ENCODE assay signal across 17 cellular contexts in the genomic region with DNA sequence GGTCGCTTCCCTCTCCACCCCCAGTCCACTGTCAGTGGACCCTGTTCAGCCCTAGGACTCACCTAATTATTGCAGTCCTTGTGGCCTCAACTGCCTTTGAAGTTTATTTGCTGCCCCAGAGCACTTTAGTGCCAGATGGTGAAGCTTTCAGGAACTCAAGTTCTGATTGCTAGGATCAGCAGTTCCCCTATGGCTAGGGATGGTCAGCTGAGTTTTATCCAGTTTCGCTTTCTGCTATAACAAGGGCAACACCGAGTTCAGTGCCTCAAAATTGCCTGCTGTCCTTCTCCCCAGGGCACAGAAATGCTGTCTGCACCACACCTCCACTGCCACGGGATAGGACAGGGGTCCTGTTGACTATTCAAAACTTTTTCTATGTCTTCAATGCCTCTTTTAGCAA.
DNase-seq lines count a peak whose midpoint lies in the region; ATAC-seq, FAIRE-seq and TF ChIP-seq lines count a peak whose summit lies in the region.
"Had no signal": no experiment of that assay in that cellular context is flagged by ENCODE, and none has a peak within 500 bp of the region (broad histone marks: within the 10 kb centered on the region; RNA-seq: fewer than 3 reads in every experiment).

No MANE protein-coding gene starts in this region.

- H3K9me3 ChIP-seq in right lobe of liver (no peaks in the 10 kb centered on the region), HepG2 (ENCODE audit: low read length) (peaks cover 14% of the 10 kb centered on the region), H1 (ENCODE audit: insufficient read depth in 2 of 2, low read depth in 1 of 2, low read length in 1 of 2) (peaks cover 11 to 13% of the 10 kb centered on the region in 2 experiments; a peak in 3 of 4 replicates)

- H2BK5ac ChIP-seq in H1 (ENCODE audit: low read depth, low read length) = no peak overlapping the region

- WGBS in right lobe of liver (ENCODE audit: insufficient coverage, low coverage, low lambda C conversion rate, missing lambda C conversion rate) = 80% methylated on average over 1 of the region's 4 CpGs
- 75% methylated on average over 1 of the region's 4 CpGs for WGBS in HepG2 (ENCODE audit: low lambda C conversion rate)
- 92% methylated on average over 4 of the region's 4 CpGs; no CpG with 5 or more reads in 1 of the 2 experiments for WGBS in H1 (ENCODE audit: extremely low coverage in 1 of 2, insufficient coverage in 1 of 2, insufficient read length in 1 of 2, insufficient replicate concordance in 2 of 2, low coverage in 1 of 2, low lambda C conversion rate in 2 of 2, missing lambda C conversion rate in 1 of 2), 2 experiments

- no peak overlapping the region for H3K9ac ChIP-seq in HepG2 (ENCODE audit: insufficient read depth, low read depth, low read length)
- H3K9ac ChIP-seq in H1 (replicated peaks in 1 of 4; ENCODE audit: extremely low read depth in 1 of 4, low read depth in 3 of 4, low read length in 3 of 4) = no peak overlapping the region
- H3K9ac ChIP-seq: BLaER1 had no signal

- peak overlapping the region; percentile 46; the same call in 1 of the 2 replicates for H4K8ac ChIP-seq in H1 (ENCODE audit: extremely low read depth, insufficient read depth, low read length)

- no peak overlapping the region for H2AFZ ChIP-seq in HepG2 (ENCODE audit: low read length)
- no peak overlapping the region for H2AFZ ChIP-seq in H1 (ENCODE audit: low read length)

- H3K4me2 ChIP-seq in HepG2 (ENCODE audit: low read depth, low read length) (no peak overlapping the region), H1 (ENCODE audit: insufficient read depth in 1 of 2, low read depth in 2 of 2, low read length in 2 of 2) (no peak overlapping the region)
- H3K4me2 ChIP-seq: BLaER1 had no signal

- no peak overlapping the region for H3K23ac ChIP-seq in H1 (ENCODE audit: insufficient read length)

- no peak overlapping the region for H3K4ac ChIP-seq in H1 (replicated peaks; ENCODE audit: insufficient read length, low read depth, low read length)

- H3K36me3 ChIP-seq in right lobe of liver (no peaks in the 10 kb centered on the region), HepG2 (replicated peaks in 1 of 2; ENCODE audit: control insufficient read depth in 1 of 2, insufficient read depth in 2 of 2, low read length in 2 of 2) (no peaks in the 10 kb centered on the region), H1 (ENCODE audit: control insufficient read depth in 2 of 4, insufficient read depth in 4 of 4, low read length in 3 of 4) (peaks cover 0 to 5% (median 0%) of the 10 kb centered on the region in 4 experiments; a peak in 2 of 8 replicates)
- H3K36me3 ChIP-seq: BLaER1 had no signal

- no peak overlapping the region for H2BK20ac ChIP-seq in H1 (ENCODE audit: low read length)

- H2BK15ac ChIP-seq in H1 (ENCODE audit: low read length) = no peak overlapping the region

- no peak overlapping the region for H2BK120ac ChIP-seq in H1 (replicated peaks; ENCODE audit: low read depth, low read length)

- no peaks in the 10 kb centered on the region for H3K4me1 ChIP-seq in right lobe of liver
- 0 out of 2 replicates have a peak, but pooled peaks cover 17% of the 10 kb centered on the region for H3K4me1 ChIP-seq in HepG2 (ENCODE audit: insufficient read depth, low read length)
- H3K4me1 ChIP-seq in H1 (replicated peaks in 1 of 4; ENCODE audit: control insufficient read depth in 3 of 4, insufficient read depth in 4 of 4, low read length in 3 of 4) = no peaks in the 10 kb centered on the region
- H3K4me1 ChIP-seq: BLaER1 had no signal

- no peak overlapping the region for H2BK12ac ChIP-seq in H1 (ENCODE audit: low read depth, low read length)

- H4K5ac ChIP-seq in H1 (ENCODE audit: insufficient read length, low read depth, low read length) = no peak overlapping the region

- no peak overlapping the region for H3K18ac ChIP-seq in H1 (ENCODE audit: extremely low read depth, low read length)

- CTCF ChIA-PET in HepG2 (lab: Yijun Ruan, JAX; ENCODE audit: low intra/inter-chr PET ratio, low total read pairs) = no interaction called here
- CTCF ChIA-PET in H1 (lab: Charles Lee; ENCODE audit: partially characterized antibody) = interaction anchor here (1.7 kb wide), 1 partner anchor 317 kb away, joined by 3 read pairs; no protein-coding TSS in a partner anchor

- H3K27me3 ChIP-seq in right lobe of liver (no peaks in the 10 kb centered on the region), HepG2 (ENCODE audit: control insufficient read depth in 1 of 2, insufficient read depth in 2 of 2, low read length in 2 of 2) (no peaks in the 10 kb centered on the region), H1 (replicated peaks in 1 of 4; ENCODE audit: control insufficient read depth in 3 of 4, extremely low read depth in 1 of 4, insufficient read depth in 3 of 4, low read length in 3 of 4) (no peaks in the 10 kb centered on the region)
- H3K27me3 ChIP-seq: BLaER1 had no signal

- TF ChIP-seq CTCF in right lobe of liver (IDR thresholded peaks at IDR 0.05) (no peak), HepG2 (CRISPR knock-in tag; IDR thresholded peaks at IDR 0.05) (no peak), H1 (IDR thresholded peaks at IDR 0.05; ENCODE audit: control extremely low read depth in 1 of 3, insufficient read depth in 1 of 3, low read depth in 1 of 3, low read length in 3 of 3) (no peak)

- H3K79me2 ChIP-seq in HepG2 (ENCODE audit: insufficient read depth, low read length) (no peaks in the 10 kb centered on the region), H1 (ENCODE audit: control insufficient read depth in 1 of 2, insufficient read depth in 2 of 2, low read length in 2 of 2) (no peaks in the 10 kb centered on the region)

- TF ChIP-seq EP300 in HepG2 (IDR thresholded peaks at IDR 0.05; ENCODE audit: low read depth in 2 of 2, low read length in 2 of 2) = no peak
- TF ChIP-seq EP300 in HepG2 (CRISPR knock-in tag; IDR thresholded peaks at IDR 0.05; ENCODE audit: borderline replicate concordance) = no peak
- no peak for TF ChIP-seq EP300 in H1 (IDR thresholded peaks at IDR 0.05; ENCODE audit: borderline replicate concordance in 1 of 2, low read depth in 2 of 2, low read length in 2 of 2)

- TF ChIP-seq POLR2A in right lobe of liver (IDR thresholded peaks at IDR 0.05) (no peak), HepG2 (IDR thresholded peaks at IDR 0.05; ENCODE audit: insufficient read depth in 1 of 2, low read depth in 2 of 2, low read length in 2 of 2) (no peak), H1 (IDR thresholded peaks at IDR 0.05; ENCODE audit: control extremely low read depth in 1 of 2, low read depth in 2 of 2, low read length in 2 of 2) (no peak)

- no peak overlapping the region for H2AK5ac ChIP-seq in H1 (ENCODE audit: low read depth, low read length)

- no peaks in the 10 kb centered on the region for H3K23me2 ChIP-seq in H1 (ENCODE audit: low read depth, low read length)

- no peak for TF ChIP-seq RAD21 in HepG2 (CRISPR knock-in tag; IDR thresholded peaks at IDR 0.05)
- TF ChIP-seq RAD21 in H1 (IDR thresholded peaks at IDR 0.05 in 1 of 2, conservative IDR thresholded peaks at IDR 0.05 in 1 of 2; ENCODE audit: low read depth in 2 of 2, low read length in 2 of 2) = no peak

- BruUV-seq in HepG2 (replicated peaks; lab: Mats Ljungman, UMichigan) = no TSS peak

- intact Hi-C loops in right lobe of liver (cut with DNase I) (no loop called here), HepG2 (cut with micrococcal nuclease; ENCODE audit: unreplicated experiment) (no loop called here)

- H3K56ac ChIP-seq in H1 (replicated peaks; ENCODE audit: insufficient read length, low read depth, low read length) = no peak overlapping the region

- POLR2A ChIA-PET in HepG2 (lab: Yijun Ruan, JAX) (no interaction called here), H1 (lab: Charles Lee; ENCODE audit: partially characterized antibody) (no interaction called here)

- H3K4me3 ChIP-seq in right lobe of liver (no peak overlapping the region), HepG2 (replicated peaks in 1 of 3; ENCODE audit: insufficient read depth in 1 of 3, low read depth in 2 of 3, low read length in 3 of 3) (no peak overlapping the region), H1 (ENCODE audit: extremely low read depth in 1 of 4, insufficient read depth in 2 of 4, low read depth in 3 of 4, low read length in 4 of 4) (no peak overlapping the region)
- H3K4me3 ChIP-seq: BLaER1 had no signal

- H3K27ac ChIP-seq in right lobe of liver (no peak overlapping the region), HepG2 (ENCODE audit: extremely low read length, insufficient read depth, low read length) (no peak overlapping the region), H1 (ENCODE audit: low read depth, low read length) (no peak overlapping the region)
- H3K27ac ChIP-seq: BLaER1 had no signal

- no peaks in the 10 kb centered on the region; the same call in 1 of the 2 replicates for H3K79me1 ChIP-seq in H1 (ENCODE audit: low read depth, low read length)

- FAIRE-seq in HepG2 (lab: Jason Lieb, UNC) (no peak), H1 (lab: Jason Lieb, UNC) (no peak)
- FAIRE-seq: GM12892 had no signal

- no peak overlapping the region for H3K14ac ChIP-seq in H1 (ENCODE audit: insufficient read length)

- no peaks in the 10 kb centered on the region for H4K20me1 ChIP-seq in HepG2 (ENCODE audit: insufficient read depth, low read length)
- no peaks in the 10 kb centered on the region for H4K20me1 ChIP-seq in H1 (replicated peaks in 1 of 2; ENCODE audit: control insufficient read depth in 1 of 2, insufficient read depth in 2 of 2, low read length in 2 of 2)
- H4K20me1 ChIP-seq: BLaER1 had no signal

- ATAC-seq in right lobe of liver = peak; percentile 25 to 58 (median 32)
- ATAC-seq in HepG2 = no peak; the same call in 2 of the 3 replicates
- ATAC-seq in HG03159 (IDR thresholded peaks at IDR 0.05; ENCODE audit: unreplicated experiment) = no peak

- in situ Hi-C loops in HepG2 (cut with HindIII; ENCODE audit: extremely low pct_ligation_motif_present, low pct_unique_long_range_greater_than_20kb) = no loop called here

- no peak overlapping the region for H4K91ac ChIP-seq in H1 (replicated peaks; ENCODE audit: insufficient read length, low read length)

- no peak for DNase-seq in right lobe of liver
- no peak for DNase-seq in HepG2 (ENCODE audit: low spot score)
- DNase-seq in RPMI8226 = peak; percentile 78
- DNase-seq in H1 (ENCODE audit: low read depth in 1 of 2, low spot score in 2 of 2) = no peak
- DNase-seq in stimulated activated naive CD4-positive, alpha-beta T cell (lab: John Stamatoyannopoulos, UW) = no peak
- no peak for DNase-seq in HuH-7.5 (ENCODE audit: low spot score)
- DNase-seq: 8988T; CD4-positive, alpha-beta memory T cell; DMS153; DMS79; GDM1; GOT3; H9; IMR-90 had no signal

TF ChIP-seq in HepG2, 621 proteins besides CTCF, POLR2A, EP300 and RAD21 (continues in another document):
- TF ChIP-seq ELF4 (CRISPR knock-in tag; IDR thresholded peaks at IDR 0.05; ENCODE audit: borderline replicate concordance) (no peak), ZNF782 (CRISPR knock-in tag; IDR thresholded peaks at IDR 0.05; ENCODE audit: borderline replicate concordance) (no peak), ZNF354B (CRISPR knock-in tag; IDR thresholded peaks at IDR 0.05) (no peak)

TF ChIP-seq in H1, 55 proteins besides CTCF, POLR2A, EP300 and RAD21 (continues in another document):
- TF ChIP-seq SP2 (IDR thresholded peaks at IDR 0.05; ENCODE audit: low read length) (no peak), CHD1 (IDR thresholded peaks at IDR 0.05; ENCODE audit: low read depth, low read length) (no peak), TEAD4 (IDR thresholded peaks at IDR 0.05; ENCODE audit: low read depth, low read length) (no peak), RBBP5 (IDR thresholded peaks at IDR 0.05; ENCODE audit: borderline replicate concordance, low read depth, low read length) (no peak), EZH2 (IDR thresholded peaks at IDR 0.05; ENCODE audit: low read depth, low read length, severe bottlenecking) (no peak)

Comparison
In these comparisons a context has a peak if more than half of its experiments do, and no peak if none do; other contexts are left out.
1. ATAC-seq: peak in right lobe of liver (4 of 4); none in HepG2 (single experiment) and HG03159 (single experiment).